8 cellular contexts compared by ENCODE assay signal in the genomic region with DNA sequence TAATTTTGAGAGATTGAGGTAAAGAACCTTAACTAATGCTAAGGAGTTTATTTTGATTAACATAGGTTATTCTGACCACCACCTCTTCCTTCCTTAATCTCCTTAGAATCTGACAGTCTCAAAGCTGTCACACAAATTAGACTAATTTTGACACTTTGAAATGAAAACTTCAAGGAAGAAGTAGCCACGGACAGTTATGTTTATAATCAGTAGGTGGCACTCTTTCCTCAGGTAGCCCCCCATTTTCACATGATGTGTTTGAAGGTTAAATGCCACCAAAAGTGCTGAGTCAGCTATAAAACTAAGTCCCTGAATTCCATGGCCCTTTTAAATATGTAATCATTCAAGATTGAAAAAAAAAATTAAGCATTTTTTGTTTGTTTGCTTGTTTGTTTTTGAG. TPM values are rescaled to one million over a fixed set of nuclear protein-coding genes. Genes with fewer than 3 reads are reported as not detected.
DNase-seq lines count a peak whose midpoint lies in the region; ATAC-seq and TF ChIP-seq lines count a peak whose summit lies in the region.

No MANE protein-coding gene starts in this region.

- DNase-seq in GM06990 (ENCODE audit: extremely low read depth, insufficient read length) (no peak), SW 1271 (lab: John Stamatoyannopoulos, UW) (peak; percentile 6 to 41), lower lobe of right lung (no peak)
- DNase-seq in activated CD4-positive, CD25-positive, alpha-beta regulatory T cell (lab: John Stamatoyannopoulos, UW): no peak

- H3K27me3 ChIP-seq in GM06990 (replicated peaks; ENCODE audit: control insufficient read depth, insufficient read depth, low read length): no peaks in the 10 kb centered on the region
- no peaks in the 10 kb centered on the region for H3K27me3 ChIP-seq in lower lobe of right lung (ENCODE audit: low read depth)

- H3K4me1 ChIP-seq in lower lobe of right lung: no peaks in the 10 kb centered on the region

- H3K4me3 ChIP-seq in GM06990 (replicated peaks; ENCODE audit: low read depth, low read length): no peak overlapping the region
- no peak overlapping the region for H3K4me3 ChIP-seq in lower lobe of right lung

- H3K36me3 ChIP-seq in GM06990 (ENCODE audit: control insufficient read depth, insufficient read depth, low read length) (no peaks in the 10 kb centered on the region; the same call in none of the 2 replicates), lower lobe of right lung (peaks cover 33% of the 10 kb centered on the region)

- peak; percentile 55 for ATAC-seq in HG02610 (IDR thresholded peaks at IDR 0.05; ENCODE audit: unreplicated experiment)
- no peak for ATAC-seq in lower lobe of right lung
- no peak for ATAC-seq in HG02759 (IDR thresholded peaks at IDR 0.05; ENCODE audit: unreplicated experiment)
- no peak for ATAC-seq in GM18520 (IDR thresholded peaks at IDR 0.05; ENCODE audit: unreplicated experiment)
- ATAC-seq in GM21737 (IDR thresholded peaks at IDR 0.05; ENCODE audit: unreplicated experiment): no peak

- intact Hi-C loops in lower lobe of right lung (cut with DNase I): no loop called here

- H3K9me3 ChIP-seq in lower lobe of right lung: no peaks in the 10 kb centered on the region

- TF ChIP-seq CTCF in GM06990 (IDR thresholded peaks at IDR 0.05; ENCODE audit: insufficient read depth, low read length, poor library complexity, severe bottlenecking) (peak; percentile 53), lower lobe of right lung (IDR thresholded peaks at IDR 0.05) (peak; percentile 19)

- no peak overlapping the region for H3K27ac ChIP-seq in lower lobe of right lung

RNA-seq across cellular contexts. Expression of gene TMEM33, which starts 22.4 kb away (rescaled TPM):
- 73.9 TPM for total RNA-seq in lower lobe of right lung

RNA-seq across cellular contexts. Expression of gene DCAF4L1, which starts 23.9 kb away (rescaled TPM):
- 0.53 TPM for total RNA-seq in lower lobe of right lung

RNA-seq across cellular contexts. Expression of gene SLC30A9, which starts 32.7 kb away (rescaled TPM):
- 37.7 TPM for total RNA-seq in lower lobe of right lung

Comparison
In these comparisons a context has a peak if more than half of its experiments do, and no peak if none do; other contexts are left out.
1. DNase-seq: peak in SW 1271 (2 of 2); none in GM06990 (single experiment), lower lobe of right lung (single experiment) and activated CD4-positive, CD25-positive, alpha-beta regulatory T cell (0 of 4).